ENCODE assay signal across 1 cellular context in the genomic region with DNA sequence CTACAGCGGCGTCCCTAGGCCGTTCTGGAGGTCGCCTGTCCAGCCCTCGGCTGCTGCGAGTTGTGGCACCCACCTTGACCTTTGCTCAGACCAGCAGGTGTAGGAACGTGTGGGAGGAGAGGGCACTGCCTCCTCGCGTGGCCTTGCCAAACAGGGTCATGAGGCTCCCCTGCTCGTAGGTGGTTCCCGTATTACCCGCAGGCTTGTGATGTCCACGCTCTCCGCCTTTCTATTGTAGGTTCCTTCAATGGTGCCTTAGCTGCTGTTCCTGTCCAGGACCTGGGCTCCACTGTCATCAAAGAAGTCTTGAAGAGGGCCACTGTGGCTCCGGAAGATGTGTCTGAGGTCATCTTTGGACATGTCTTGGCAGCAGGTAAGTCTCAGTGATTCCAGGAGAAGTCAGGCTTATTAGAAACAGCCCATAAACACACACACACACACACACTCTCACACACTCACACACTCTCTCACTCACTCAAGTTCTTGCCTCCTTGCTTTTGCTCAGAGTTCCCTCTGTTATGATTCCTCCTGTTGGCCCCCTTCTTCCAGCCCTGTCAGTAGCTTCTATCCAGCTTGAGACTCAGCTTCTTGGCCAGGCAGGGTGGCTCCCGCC.
TF ChIP-seq lines count a peak whose summit lies in the region.

No MANE protein-coding gene starts in this region.

TF ChIP-seq in HepG2, 621 proteins besides CTCF, POLR2A, EP300 and RAD21 (continued from another document and continues in another):
- TF ChIP-seq, protein P1, sequence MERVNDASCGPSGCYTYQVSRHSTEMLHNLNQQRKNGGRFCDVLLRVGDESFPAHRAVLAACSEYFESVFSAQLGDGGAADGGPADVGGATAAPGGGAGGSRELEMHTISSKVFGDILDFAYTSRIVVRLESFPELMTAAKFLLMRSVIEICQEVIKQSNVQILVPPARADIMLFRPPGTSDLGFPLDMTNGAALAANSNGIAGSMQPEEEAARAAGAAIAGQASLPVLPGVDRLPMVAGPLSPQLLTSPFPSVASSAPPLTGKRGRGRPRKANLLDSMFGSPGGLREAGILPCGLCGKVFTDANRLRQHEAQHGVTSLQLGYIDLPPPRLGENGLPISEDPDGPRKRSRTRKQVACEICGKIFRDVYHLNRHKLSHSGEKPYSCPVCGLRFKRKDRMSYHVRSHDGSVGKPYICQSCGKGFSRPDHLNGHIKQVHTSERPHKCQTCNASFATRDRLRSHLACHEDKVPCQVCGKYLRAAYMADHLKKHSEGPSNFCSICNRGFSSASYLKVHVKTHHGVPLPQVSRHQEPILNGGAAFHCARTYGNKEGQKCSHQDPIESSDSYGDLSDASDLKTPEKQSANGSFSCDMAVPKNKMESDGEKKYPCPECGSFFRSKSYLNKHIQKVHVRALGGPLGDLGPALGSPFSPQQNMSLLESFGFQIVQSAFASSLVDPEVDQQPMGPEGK (CRISPR knock-in tag; IDR thresholded peaks at IDR 0.05) = no peak; the same call in 1 of the 2 replicates
- TF ChIP-seq, protein P2, sequence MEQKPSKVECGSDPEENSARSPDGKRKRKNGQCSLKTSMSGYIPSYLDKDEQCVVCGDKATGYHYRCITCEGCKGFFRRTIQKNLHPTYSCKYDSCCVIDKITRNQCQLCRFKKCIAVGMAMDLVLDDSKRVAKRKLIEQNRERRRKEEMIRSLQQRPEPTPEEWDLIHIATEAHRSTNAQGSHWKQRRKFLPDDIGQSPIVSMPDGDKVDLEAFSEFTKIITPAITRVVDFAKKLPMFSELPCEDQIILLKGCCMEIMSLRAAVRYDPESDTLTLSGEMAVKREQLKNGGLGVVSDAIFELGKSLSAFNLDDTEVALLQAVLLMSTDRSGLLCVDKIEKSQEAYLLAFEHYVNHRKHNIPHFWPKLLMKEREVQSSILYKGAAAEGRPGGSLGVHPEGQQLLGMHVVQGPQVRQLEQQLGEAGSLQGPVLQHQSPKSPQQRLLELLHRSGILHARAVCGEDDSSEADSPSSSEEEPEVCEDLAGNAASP (CRISPR knock-in tag; IDR thresholded peaks at IDR 0.05; ENCODE audit: borderline replicate concordance) = peak; percentile 70; the same call in 1 of the 2 replicates
- TF ChIP-seq, protein P3, sequence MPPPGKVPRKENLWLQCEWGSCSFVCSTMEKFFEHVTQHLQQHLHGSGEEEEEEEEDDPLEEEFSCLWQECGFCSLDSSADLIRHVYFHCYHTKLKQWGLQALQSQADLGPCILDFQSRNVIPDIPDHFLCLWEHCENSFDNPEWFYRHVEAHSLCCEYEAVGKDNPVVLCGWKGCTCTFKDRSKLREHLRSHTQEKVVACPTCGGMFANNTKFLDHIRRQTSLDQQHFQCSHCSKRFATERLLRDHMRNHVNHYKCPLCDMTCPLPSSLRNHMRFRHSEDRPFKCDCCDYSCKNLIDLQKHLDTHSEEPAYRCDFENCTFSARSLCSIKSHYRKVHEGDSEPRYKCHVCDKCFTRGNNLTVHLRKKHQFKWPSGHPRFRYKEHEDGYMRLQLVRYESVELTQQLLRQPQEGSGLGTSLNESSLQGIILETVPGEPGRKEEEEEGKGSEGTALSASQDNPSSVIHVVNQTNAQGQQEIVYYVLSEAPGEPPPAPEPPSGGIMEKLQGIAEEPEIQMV (CRISPR knock-in tag; IDR thresholded peaks at IDR 0.05; ENCODE audit: low read depth) = 0 out of 2 replicates have a peak, but pooled peaks have one; percentile 22
- peak; percentile 60; the same call in 1 of the 2 replicates for TF ChIP-seq GFI1 (CRISPR knock-in tag; IDR thresholded peaks at IDR 0.05; ENCODE audit: borderline replicate concordance)
- TF ChIP-seq, protein P4, sequence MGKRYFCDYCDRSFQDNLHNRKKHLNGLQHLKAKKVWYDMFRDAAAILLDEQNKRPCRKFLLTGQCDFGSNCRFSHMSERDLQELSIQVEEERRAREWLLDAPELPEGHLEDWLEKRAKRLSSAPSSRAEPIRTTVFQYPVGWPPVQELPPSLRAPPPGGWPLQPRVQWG (CRISPR knock-in tag; IDR thresholded peaks at IDR 0.05; ENCODE audit: borderline replicate concordance, low read depth) = no peak
- TF ChIP-seq, protein P5, sequence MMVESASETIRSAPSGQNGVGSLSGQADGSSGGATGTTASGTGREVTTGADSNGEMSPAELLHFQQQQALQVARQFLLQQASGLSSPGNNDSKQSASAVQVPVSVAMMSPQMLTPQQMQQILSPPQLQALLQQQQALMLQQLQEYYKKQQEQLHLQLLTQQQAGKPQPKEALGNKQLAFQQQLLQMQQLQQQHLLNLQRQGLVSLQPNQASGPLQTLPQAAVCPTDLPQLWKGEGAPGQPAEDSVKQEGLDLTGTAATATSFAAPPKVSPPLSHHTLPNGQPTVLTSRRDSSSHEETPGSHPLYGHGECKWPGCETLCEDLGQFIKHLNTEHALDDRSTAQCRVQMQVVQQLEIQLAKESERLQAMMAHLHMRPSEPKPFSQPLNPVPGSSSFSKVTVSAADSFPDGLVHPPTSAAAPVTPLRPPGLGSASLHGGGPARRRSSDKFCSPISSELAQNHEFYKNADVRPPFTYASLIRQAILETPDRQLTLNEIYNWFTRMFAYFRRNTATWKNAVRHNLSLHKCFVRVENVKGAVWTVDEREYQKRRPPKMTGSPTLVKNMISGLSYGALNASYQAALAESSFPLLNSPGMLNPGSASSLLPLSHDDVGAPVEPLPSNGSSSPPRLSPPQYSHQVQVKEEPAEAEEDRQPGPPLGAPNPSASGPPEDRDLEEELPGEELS (CRISPR knock-in tag; IDR thresholded peaks at IDR 0.05) = no peak
- TF ChIP-seq HDAC2 (CRISPR knock-in tag; IDR thresholded peaks at IDR 0.05) = peak; percentile 88
- no peak; the same call in 1 of the 2 replicates for TF ChIP-seq ZNF556 (CRISPR knock-in tag; IDR thresholded peaks at IDR 0.05; ENCODE audit: borderline replicate concordance)
- TF ChIP-seq, protein P6, sequence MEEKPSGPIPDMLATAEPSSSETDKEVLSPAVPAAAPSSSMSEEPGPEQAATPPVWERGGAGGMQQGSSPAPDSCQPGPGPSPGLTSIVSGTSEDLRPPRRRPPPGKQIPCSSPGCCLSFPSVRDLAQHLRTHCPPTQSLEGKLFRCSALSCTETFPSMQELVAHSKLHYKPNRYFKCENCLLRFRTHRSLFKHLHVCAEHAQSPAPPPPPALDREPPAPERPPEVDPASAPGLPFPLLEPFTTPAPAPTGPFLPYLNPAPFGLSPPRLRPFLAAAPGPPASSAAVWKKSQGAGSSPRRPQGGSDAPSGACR (CRISPR knock-in tag; IDR thresholded peaks at IDR 0.05) = peak; percentile 80
- TF ChIP-seq, protein P7, sequence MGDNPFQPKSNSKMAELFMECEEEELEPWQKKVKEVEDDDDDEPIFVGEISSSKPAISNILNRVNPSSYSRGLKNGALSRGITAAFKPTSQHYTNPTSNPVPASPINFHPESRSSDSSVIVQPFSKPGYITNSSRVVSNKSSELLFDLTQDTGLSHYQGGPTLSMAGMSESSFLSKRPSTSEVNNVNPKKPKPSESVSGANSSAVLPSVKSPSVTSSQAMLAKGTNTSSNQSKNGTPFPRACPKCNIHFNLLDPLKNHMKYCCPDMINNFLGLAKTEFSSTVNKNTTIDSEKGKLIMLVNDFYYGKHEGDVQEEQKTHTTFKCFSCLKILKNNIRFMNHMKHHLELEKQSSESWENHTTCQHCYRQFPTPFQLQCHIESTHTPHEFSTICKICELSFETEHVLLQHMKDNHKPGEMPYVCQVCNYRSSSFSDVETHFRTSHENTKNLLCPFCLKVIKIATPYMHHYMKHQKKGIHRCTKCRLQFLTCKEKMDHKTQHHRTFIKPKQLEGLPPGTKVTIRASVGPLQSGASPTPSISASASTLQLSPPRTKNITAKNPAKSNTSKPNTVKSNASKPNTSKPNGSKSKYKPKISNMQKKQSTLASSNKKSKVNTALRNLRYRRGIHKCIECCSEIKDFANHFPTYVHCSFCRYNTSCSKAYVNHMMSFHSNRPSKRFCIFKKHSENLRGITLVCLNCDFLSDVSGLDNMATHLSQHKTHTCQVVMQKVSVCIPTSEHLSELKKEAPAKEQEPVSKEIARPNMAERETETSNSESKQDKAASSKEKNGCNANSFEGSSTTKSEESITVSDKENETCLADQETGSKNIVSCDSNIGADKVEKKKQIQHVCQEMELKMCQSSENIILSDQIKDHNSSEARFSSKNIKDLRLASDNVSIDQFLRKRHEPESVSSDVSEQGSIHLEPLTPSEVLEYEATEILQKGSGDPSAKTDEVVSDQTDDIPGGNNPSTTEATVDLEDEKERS (CRISPR knock-in tag; IDR thresholded peaks at IDR 0.05) = no peak
- TF ChIP-seq, protein P8, sequence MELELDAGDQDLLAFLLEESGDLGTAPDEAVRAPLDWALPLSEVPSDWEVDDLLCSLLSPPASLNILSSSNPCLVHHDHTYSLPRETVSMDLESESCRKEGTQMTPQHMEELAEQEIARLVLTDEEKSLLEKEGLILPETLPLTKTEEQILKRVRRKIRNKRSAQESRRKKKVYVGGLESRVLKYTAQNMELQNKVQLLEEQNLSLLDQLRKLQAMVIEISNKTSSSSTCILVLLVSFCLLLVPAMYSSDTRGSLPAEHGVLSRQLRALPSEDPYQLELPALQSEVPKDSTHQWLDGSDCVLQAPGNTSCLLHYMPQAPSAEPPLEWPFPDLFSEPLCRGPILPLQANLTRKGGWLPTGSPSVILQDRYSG (CRISPR knock-in tag; IDR thresholded peaks at IDR 0.05) = no peak
- no peak for TF ChIP-seq KDM1A (CRISPR knock-in tag; IDR thresholded peaks at IDR 0.05)
- 0 out of 2 replicates have a peak, but pooled peaks have one; percentile 33 for TF ChIP-seq ZNF180 (CRISPR knock-in tag; IDR thresholded peaks at IDR 0.05; ENCODE audit: borderline replicate concordance, low read depth)
- TF ChIP-seq HDAC1 (CRISPR knock-in tag; IDR thresholded peaks at IDR 0.05) = 0 out of 2 replicates have a peak, but pooled peaks have one; percentile 63
- no peak for TF ChIP-seq ZBTB42 (CRISPR knock-in tag; IDR thresholded peaks at IDR 0.05)
- TF ChIP-seq ZNF543 (CRISPR knock-in tag; IDR thresholded peaks at IDR 0.05) = no peak; the same call in none of the 2 replicates
- TF ChIP-seq, protein P9, sequence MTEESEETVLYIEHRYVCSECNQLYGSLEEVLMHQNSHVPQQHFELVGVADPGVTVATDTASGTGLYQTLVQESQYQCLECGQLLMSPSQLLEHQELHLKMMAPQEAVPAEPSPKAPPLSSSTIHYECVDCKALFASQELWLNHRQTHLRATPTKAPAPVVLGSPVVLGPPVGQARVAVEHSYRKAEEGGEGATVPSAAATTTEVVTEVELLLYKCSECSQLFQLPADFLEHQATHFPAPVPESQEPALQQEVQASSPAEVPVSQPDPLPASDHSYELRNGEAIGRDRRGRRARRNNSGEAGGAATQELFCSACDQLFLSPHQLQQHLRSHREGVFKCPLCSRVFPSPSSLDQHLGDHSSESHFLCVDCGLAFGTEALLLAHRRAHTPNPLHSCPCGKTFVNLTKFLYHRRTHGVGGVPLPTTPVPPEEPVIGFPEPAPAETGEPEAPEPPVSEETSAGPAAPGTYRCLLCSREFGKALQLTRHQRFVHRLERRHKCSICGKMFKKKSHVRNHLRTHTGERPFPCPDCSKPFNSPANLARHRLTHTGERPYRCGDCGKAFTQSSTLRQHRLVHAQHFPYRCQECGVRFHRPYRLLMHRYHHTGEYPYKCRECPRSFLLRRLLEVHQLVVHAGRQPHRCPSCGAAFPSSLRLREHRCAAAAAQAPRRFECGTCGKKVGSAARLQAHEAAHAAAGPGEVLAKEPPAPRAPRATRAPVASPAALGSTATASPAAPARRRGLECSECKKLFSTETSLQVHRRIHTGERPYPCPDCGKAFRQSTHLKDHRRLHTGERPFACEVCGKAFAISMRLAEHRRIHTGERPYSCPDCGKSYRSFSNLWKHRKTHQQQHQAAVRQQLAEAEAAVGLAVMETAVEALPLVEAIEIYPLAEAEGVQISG (CRISPR knock-in tag; IDR thresholded peaks at IDR 0.05) = peak; percentile 48; the same call in 1 of the 2 replicates
- peak; percentile 92; the same call in 1 of the 2 replicates for TF ChIP-seq ZNF616 (CRISPR knock-in tag; IDR thresholded peaks at IDR 0.05; ENCODE audit: low read depth)
- TF ChIP-seq, protein P10, sequence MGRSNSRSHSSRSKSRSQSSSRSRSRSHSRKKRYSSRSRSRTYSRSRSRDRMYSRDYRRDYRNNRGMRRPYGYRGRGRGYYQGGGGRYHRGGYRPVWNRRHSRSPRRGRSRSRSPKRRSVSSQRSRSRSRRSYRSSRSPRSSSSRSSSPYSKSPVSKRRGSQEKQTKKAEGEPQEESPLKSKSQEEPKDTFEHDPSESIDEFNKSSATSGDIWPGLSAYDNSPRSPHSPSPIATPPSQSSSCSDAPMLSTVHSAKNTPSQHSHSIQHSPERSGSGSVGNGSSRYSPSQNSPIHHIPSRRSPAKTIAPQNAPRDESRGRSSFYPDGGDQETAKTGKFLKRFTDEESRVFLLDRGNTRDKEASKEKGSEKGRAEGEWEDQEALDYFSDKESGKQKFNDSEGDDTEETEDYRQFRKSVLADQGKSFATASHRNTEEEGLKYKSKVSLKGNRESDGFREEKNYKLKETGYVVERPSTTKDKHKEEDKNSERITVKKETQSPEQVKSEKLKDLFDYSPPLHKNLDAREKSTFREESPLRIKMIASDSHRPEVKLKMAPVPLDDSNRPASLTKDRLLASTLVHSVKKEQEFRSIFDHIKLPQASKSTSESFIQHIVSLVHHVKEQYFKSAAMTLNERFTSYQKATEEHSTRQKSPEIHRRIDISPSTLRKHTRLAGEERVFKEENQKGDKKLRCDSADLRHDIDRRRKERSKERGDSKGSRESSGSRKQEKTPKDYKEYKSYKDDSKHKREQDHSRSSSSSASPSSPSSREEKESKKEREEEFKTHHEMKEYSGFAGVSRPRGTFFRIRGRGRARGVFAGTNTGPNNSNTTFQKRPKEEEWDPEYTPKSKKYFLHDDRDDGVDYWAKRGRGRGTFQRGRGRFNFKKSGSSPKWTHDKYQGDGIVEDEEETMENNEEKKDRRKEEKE (IDR thresholded peaks at IDR 0.05) = no peak
- TF ChIP-seq ZNF607 (CRISPR knock-in tag; IDR thresholded peaks at IDR 0.05; ENCODE audit: borderline replicate concordance) = 0 out of 2 replicates have a peak, but pooled peaks have one; percentile 6
- no peak for TF ChIP-seq SNAI1 (CRISPR knock-in tag; IDR thresholded peaks at IDR 0.05; ENCODE audit: borderline replicate concordance)
- no peak for TF ChIP-seq NFRKB (IDR thresholded peaks at IDR 0.05)
- no peak for TF ChIP-seq ZNF260 (CRISPR knock-in tag; IDR thresholded peaks at IDR 0.05; ENCODE audit: borderline replicate concordance, low read depth)
- no peak; the same call in none of the 2 replicates for TF ChIP-seq BRD4 (CRISPR knock-in tag; IDR thresholded peaks at IDR 0.05)
- TF ChIP-seq ZBTB7A (CRISPR knock-in tag; IDR thresholded peaks at IDR 0.05) = peak; percentile 99
- TF ChIP-seq ZNF10 (CRISPR knock-in tag; IDR thresholded peaks at IDR 0.05; ENCODE audit: borderline replicate concordance, low read depth) = no peak
- TF ChIP-seq SMAD1 (CRISPR knock-in tag; IDR thresholded peaks at IDR 0.05; ENCODE audit: borderline replicate concordance, low read depth) = 0 out of 2 replicates have a peak, but pooled peaks have one; percentile 34
- TF ChIP-seq, protein P11, sequence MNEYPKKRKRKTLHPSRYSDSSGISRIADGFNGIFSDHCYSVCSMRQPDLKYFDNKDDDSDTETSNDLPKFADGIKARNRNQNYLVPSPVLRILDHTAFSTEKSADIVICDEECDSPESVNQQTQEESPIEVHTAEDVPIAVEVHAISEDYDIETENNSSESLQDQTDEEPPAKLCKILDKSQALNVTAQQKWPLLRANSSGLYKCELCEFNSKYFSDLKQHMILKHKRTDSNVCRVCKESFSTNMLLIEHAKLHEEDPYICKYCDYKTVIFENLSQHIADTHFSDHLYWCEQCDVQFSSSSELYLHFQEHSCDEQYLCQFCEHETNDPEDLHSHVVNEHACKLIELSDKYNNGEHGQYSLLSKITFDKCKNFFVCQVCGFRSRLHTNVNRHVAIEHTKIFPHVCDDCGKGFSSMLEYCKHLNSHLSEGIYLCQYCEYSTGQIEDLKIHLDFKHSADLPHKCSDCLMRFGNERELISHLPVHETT (CRISPR knock-in tag; conservative IDR thresholded peaks at IDR 0.05) = 0 out of 2 replicates have a peak, but pooled peaks have one; percentile 1
- no peak; the same call in none of the 2 replicates for TF ChIP-seq ZNF563 (CRISPR knock-in tag; IDR thresholded peaks at IDR 0.05)
- no peak for TF ChIP-seq HOXA9 (CRISPR knock-in tag; IDR thresholded peaks at IDR 0.05; ENCODE audit: borderline replicate concordance)
- no peak for TF ChIP-seq XRCC5 (optimal IDR thresholded peaks at IDR 0.05; ENCODE audit: low read length)
- 0 out of 2 replicates have a peak, but pooled peaks have one; percentile 12 for TF ChIP-seq ZNF644 (CRISPR knock-in tag; IDR thresholded peaks at IDR 0.05; ENCODE audit: low read depth)
- TF ChIP-seq GATA4 (IDR thresholded peaks at IDR 0.05; ENCODE audit: borderline replicate concordance, low read depth) = no peak
